Comparison of ENCODE assay signal across 15 cellular contexts in genomic region chr22:33891992-33892391, GRCh38. TPM values are rescaled to one million over a fixed set of nuclear protein-coding genes. Genes with fewer than 3 reads are reported as not detected.
DNase-seq lines count a peak whose midpoint lies in the region; ATAC-seq and TF ChIP-seq lines count a peak whose summit lies in the region.
"Had no signal": no experiment of that assay in that cellular context is flagged by ENCODE, and none has a peak within 500 bp of the region (broad histone marks: within the 10 kb centered on the region; RNA-seq: fewer than 3 reads in every experiment).

No MANE protein-coding gene starts in this region.

- peak; percentile 83 for DNase-seq in GM12865 (ENCODE audit: low read depth)
- no peak for DNase-seq in stimulated activated naive B cell treated with anti-CD40 and anti-IgM and Interleukin-4, amounts not matched to agents 10 μg/mL and 1 μg/mL and 100 μg/mL, for 72 hours
- no peak for DNase-seq in activated T-helper 2 cell treated with anti-CD3 and anti-CD28 coated beads, Interferon-gamma antibody, Interleukin-2, Interleukin-4, amounts not matched to agents 10 μg/mL and 5 μg/mL and 100 μg/mL, durations not matched to agents 14 hours and 24 hours and 36 hours (ENCODE audit: low spot score)
- no peak for DNase-seq in sciatic nerve (ENCODE audit: low spot score)
- DNase-seq: Caco-2; CD8-positive, alpha-beta memory T cell; DND-41; GDM1; HCEC 1CT; HFFc6 had no signal

- no peak overlapping the region for H3K4me3 Mint-ChIP-seq in stimulated activated naive B cell treated with anti-CD40 and anti-IgM and Interleukin-4, amounts not matched to agents 10 μg/mL and 1 μg/mL and 100 μg/mL, for 72 hours
- no peak overlapping the region for H3K4me3 Mint-ChIP-seq in activated T-helper 2 cell treated with anti-CD3 and anti-CD28 coated beads, Interferon-gamma antibody, Interleukin-2, Interleukin-4, amounts not matched to agents 10 μg/mL and 5 μg/mL and 100 μg/mL, durations not matched to agents 14 hours and 24 hours and 36 hours (ENCODE audit: low read depth)
- H3K4me3 Mint-ChIP-seq: B cell; CD8-positive, alpha-beta memory T cell; HFFc6 had no signal

- TF ChIP-seq CTCF in GM12865 (IDR thresholded peaks at IDR 0.05; ENCODE audit: insufficient read depth, low read depth, low read length, missing control alignments) (no peak), OCI-LY3 (IDR thresholded peaks at IDR 0.05; ENCODE audit: low read depth, low read length) (no peak)

- H3K4me1 ChIP-seq in BLaER1 treated with 17β-estradiol and CSF1 and Interleukin-3, amounts not matched to agents 10 nM and 100 nM, result peaks cover 49 to 96% (median 77%) of the 10 kb centered on the region in 10 experiments
- H3K4me1 ChIP-seq in OCI-LY3 (ENCODE audit: low read length), result peaks cover 71% of the 10 kb centered on the region

- peaks cover 0 to 22% (median 0%) of the 10 kb centered on the region in 11 experiments; a peak in 4 of 22 replicates for H3K36me3 ChIP-seq in BLaER1 treated with 17β-estradiol and CSF1 and Interleukin-3, amounts not matched to agents 10 nM and 100 nM
- peaks cover 19% of the 10 kb centered on the region for H3K36me3 ChIP-seq in OCI-LY3 (replicated peaks; ENCODE audit: low read depth, low read length)

- H3K36me3 Mint-ChIP-seq in stimulated activated naive B cell treated with anti-CD40 and anti-IgM and Interleukin-4, amounts not matched to agents 10 μg/mL and 1 μg/mL and 100 μg/mL, for 72 hours, result peaks cover 7 to 17% of the 10 kb centered on the region in 2 donors
- no peaks in the 10 kb centered on the region for H3K36me3 Mint-ChIP-seq in activated T-helper 2 cell treated with anti-CD3 and anti-CD28 coated beads, Interferon-gamma antibody, Interleukin-2, Interleukin-4, amounts not matched to agents 10 μg/mL and 5 μg/mL and 100 μg/mL, durations not matched to agents 14 hours and 24 hours and 36 hours (ENCODE audit: low read depth)
- H3K36me3 Mint-ChIP-seq: CD8-positive, alpha-beta memory T cell had no signal

- peaks cover 4 to 89% (median 62%) of the 10 kb centered on the region in 11 experiments; a peak in 15 of 22 replicates for H4K20me1 ChIP-seq in BLaER1 treated with 17β-estradiol and CSF1 and Interleukin-3, amounts not matched to agents 10 nM and 100 nM
- peaks cover 56% of the 10 kb centered on the region for H4K20me1 ChIP-seq in OCI-LY3 (ENCODE audit: insufficient read depth, low read length)

- intact Hi-C loops in activated T-helper 2 cell treated with anti-CD3 and anti-CD28 coated beads, Interferon-gamma antibody, Interleukin-2, Interleukin-4, amounts not matched to agents 10 μg/mL and 5 μg/mL and 100 μg/mL, durations not matched to agents 14 hours and 24 hours and 36 hours (cut with micrococcal nuclease), result no loop called here
- intact Hi-C loops in sciatic nerve (cut with DNase I), result no loop called here

- ATAC-seq in stimulated activated naive B cell treated with anti-CD40 and anti-IgM and Interleukin-4, amounts not matched to agents 10 μg/mL and 1 μg/mL and 100 μg/mL, for 72 hours (replicated peaks), result no peak
- no peak for ATAC-seq in GM18498 (IDR thresholded peaks at IDR 0.05; ENCODE audit: unreplicated experiment)
- no peak for ATAC-seq in sciatic nerve
- ATAC-seq: K562 had no signal

- H3K27ac Mint-ChIP-seq in stimulated activated naive B cell treated with anti-CD40 and anti-IgM and Interleukin-4, amounts not matched to agents 10 μg/mL and 1 μg/mL and 100 μg/mL, for 72 hours, result peak overlapping the region; percentile 27
- H3K27ac Mint-ChIP-seq in activated T-helper 2 cell treated with anti-CD3 and anti-CD28 coated beads, Interferon-gamma antibody, Interleukin-2, Interleukin-4, amounts not matched to agents 10 μg/mL and 5 μg/mL and 100 μg/mL, durations not matched to agents 14 hours and 24 hours and 36 hours, result no peak overlapping the region
- H3K27ac Mint-ChIP-seq: B cell; CD8-positive, alpha-beta memory T cell; HFFc6 had no signal

- H3K9me3 Mint-ChIP-seq in stimulated activated naive B cell treated with anti-CD40 and anti-IgM and Interleukin-4, amounts not matched to agents 10 μg/mL and 1 μg/mL and 100 μg/mL, for 72 hours, result peaks cover 4% of the 10 kb centered on the region in 2 donors
- H3K9me3 Mint-ChIP-seq in activated T-helper 2 cell treated with anti-CD3 and anti-CD28 coated beads, Interferon-gamma antibody, Interleukin-2, Interleukin-4, amounts not matched to agents 10 μg/mL and 5 μg/mL and 100 μg/mL, durations not matched to agents 14 hours and 24 hours and 36 hours, result peaks cover 32% of the 10 kb centered on the region

- H3K9me3 ChIP-seq in BLaER1 treated with 17β-estradiol and CSF1 and Interleukin-3, amounts not matched to agents 10 nM and 100 nM (replicated peaks in 1 of 11), result peaks cover 5 to 24% (median 14%) of the 10 kb centered on the region in 11 experiments; a peak in 19 of 22 replicates
- H3K9me3 ChIP-seq in OCI-LY3 (ENCODE audit: insufficient read depth, low read length), result peaks cover 9% of the 10 kb centered on the region
- H3K9me3 ChIP-seq: Caco-2 had no signal

- H3K79me2 ChIP-seq in OCI-LY3 (ENCODE audit: low read length), result peaks cover 98% of the 10 kb centered on the region

- no peak overlapping the region for H2AFZ ChIP-seq in OCI-LY3 (ENCODE audit: low read depth, low read length)

- no peaks in the 10 kb centered on the region for H3K27me3 Mint-ChIP-seq in stimulated activated naive B cell treated with anti-CD40 and anti-IgM and Interleukin-4, amounts not matched to agents 10 μg/mL and 1 μg/mL and 100 μg/mL, for 72 hours
- H3K27me3 Mint-ChIP-seq in activated T-helper 2 cell treated with anti-CD3 and anti-CD28 coated beads, Interferon-gamma antibody, Interleukin-2, Interleukin-4, amounts not matched to agents 10 μg/mL and 5 μg/mL and 100 μg/mL, durations not matched to agents 14 hours and 24 hours and 36 hours (ENCODE audit: low read depth), result no peaks in the 10 kb centered on the region
- H3K27me3 Mint-ChIP-seq: B cell had no signal

- H3K27ac ChIP-seq in BLaER1 treated with 17β-estradiol and CSF1 and Interleukin-3, amounts not matched to agents 10 nM and 100 nM, result peak overlapping the region in 1 of 11 experiments; percentile 23; a peak in 2 of 22 replicates
- no peak overlapping the region for H3K27ac ChIP-seq in OCI-LY3 (ENCODE audit: low read length)

- H3K4me2 ChIP-seq in BLaER1 treated with 17β-estradiol and CSF1 and Interleukin-3, amounts not matched to agents 10 nM and 100 nM, result peak overlapping the region; percentile 7 to 93 (median 49); a peak in 20 of 22 replicates
- peak overlapping the region; percentile 14; the same call in 1 of the 2 replicates for H3K4me2 ChIP-seq in OCI-LY3 (ENCODE audit: low read length)

- H3K27me3 ChIP-seq in BLaER1 treated with 17β-estradiol and CSF1 and Interleukin-3, amounts not matched to agents 10 nM and 100 nM, result no peaks in the 10 kb centered on the region
- no peaks in the 10 kb centered on the region for H3K27me3 ChIP-seq in OCI-LY3 (ENCODE audit: low read depth, low read length)

- peaks cover 48 to 64% of the 10 kb centered on the region in 2 donors for H3K4me1 Mint-ChIP-seq in stimulated activated naive B cell treated with anti-CD40 and anti-IgM and Interleukin-4, amounts not matched to agents 10 μg/mL and 1 μg/mL and 100 μg/mL, for 72 hours
- no peaks in the 10 kb centered on the region for H3K4me1 Mint-ChIP-seq in activated T-helper 2 cell treated with anti-CD3 and anti-CD28 coated beads, Interferon-gamma antibody, Interleukin-2, Interleukin-4, amounts not matched to agents 10 μg/mL and 5 μg/mL and 100 μg/mL, durations not matched to agents 14 hours and 24 hours and 36 hours (ENCODE audit: low read depth)
- H3K4me1 Mint-ChIP-seq: CD8-positive, alpha-beta memory T cell had no signal

- no peak overlapping the region for H3K9ac ChIP-seq in BLaER1 treated with 17β-estradiol and CSF1 and Interleukin-3, amounts not matched to agents 10 nM and 100 nM
- H3K9ac ChIP-seq in OCI-LY3 (ENCODE audit: low read length), result no peak overlapping the region

- no peak overlapping the region for H3K4me3 ChIP-seq in BLaER1 treated with 17β-estradiol and CSF1 and Interleukin-3, amounts not matched to agents 10 nM and 100 nM
- no peak overlapping the region for H3K4me3 ChIP-seq in GM12865 (ENCODE audit: low read depth, low read length)
- H3K4me3 ChIP-seq in OCI-LY3 (ENCODE audit: low read length), result no peak overlapping the region
- H3K4me3 ChIP-seq: K562 had no signal

RNA-seq across cellular contexts. Expression of gene LARGE1, which starts 28.3 kb away (rescaled TPM):
- 0.39 and 0.89 TPM in 2 replicates for total RNA-seq in activated T-helper 2 cell treated with anti-CD3 and anti-CD28 coated beads, Interferon-gamma antibody, Interleukin-2, Interleukin-4, amounts not matched to agents 10 μg/mL and 5 μg/mL and 100 μg/mL, durations not matched to agents 14 hours and 24 hours and 36 hours
- total RNA-seq in sciatic nerve, result 39.4 TPM

Comparison
In these comparisons a context has a peak if more than half of its experiments do, and no peak if none do; other contexts are left out.
1. RNA of gene LARGE1, which starts 28.3 kb away (total RNA-seq): 39.4 TPM in sciatic nerve (single experiment); 0.39 to 0.89 TPM in activated T-helper 2 cell treated with anti-CD3 and anti-CD28 coated beads, Interferon-gamma antibody, Interleukin-2, Interleukin-4, amounts not matched to agents 10 μg/mL and 5 μg/mL and 100 μg/mL, durations not matched to agents 14 hours and 24 hours and 36 hours; every median in the first group is over 10 times any median in the second.